In genomic region chr2:218953366-218953954, GRCh38 we compare ENCODE assay signal across 2 cellular contexts.
TF ChIP-seq lines count a peak whose summit lies in the region.

No MANE protein-coding gene starts in this region.

TF ChIP-seq in GM23338, 12 proteins besides CTCF, POLR2A, EP300 and RAD21:
- TF ChIP-seq CREB1 (CRISPR knock-in tag; IDR thresholded peaks at IDR 0.05; ENCODE audit: low read depth), result no peak
TF ChIP-seq in GM23338: peak in this region for 0.

TF ChIP-seq in HepG2, 621 proteins besides CTCF, POLR2A, EP300 and RAD21:
- TF ChIP-seq GATAD1 (CRISPR knock-in tag; IDR thresholded peaks at IDR 0.05) (no peak), HOXD1 (CRISPR knock-in tag; IDR thresholded peaks at IDR 0.05) (no peak), MYNN (CRISPR knock-in tag; IDR thresholded peaks at IDR 0.05; ENCODE audit: low read depth) (no peak), ZNF292 (CRISPR knock-in tag; IDR thresholded peaks at IDR 0.05; ENCODE audit: borderline replicate concordance, low read depth) (no peak), ZNF124 (CRISPR knock-in tag; IDR thresholded peaks at IDR 0.05) (no peak), ZFP91 (CRISPR knock-in tag; IDR thresholded peaks at IDR 0.05; ENCODE audit: borderline replicate concordance) (0 out of 2 replicates have a peak, but pooled peaks have one; percentile 18), PITX1 (CRISPR knock-in tag; IDR thresholded peaks at IDR 0.05) (no peak), ZNF543 (CRISPR knock-in tag; IDR thresholded peaks at IDR 0.05) (no peak), PCBP2 (optimal IDR thresholded peaks at IDR 0.05; ENCODE audit: low read depth, low read length, poor library complexity, severe bottlenecking) (no peak), ZNF781 (CRISPR knock-in tag; IDR thresholded peaks at IDR 0.05; ENCODE audit: borderline replicate concordance, not compliant biosample characterization) (no peak), MYC (CRISPR knock-in tag; IDR thresholded peaks at IDR 0.05; ENCODE audit: borderline replicate concordance) (0 out of 2 replicates have a peak, but pooled peaks have one; percentile 28), RNF219 (CRISPR knock-in tag; IDR thresholded peaks at IDR 0.05) (no peak), MIER3 (CRISPR knock-in tag; IDR thresholded peaks at IDR 0.05; ENCODE audit: borderline replicate concordance) (no peak), MTF2 (CRISPR knock-in tag; IDR thresholded peaks at IDR 0.05; ENCODE audit: borderline replicate concordance) (no peak), ZNF777 (CRISPR knock-in tag; IDR thresholded peaks at IDR 0.05) (peak; percentile 33; the same call in 1 of the 2 replicates), PLSCR1 (CRISPR knock-in tag; IDR thresholded peaks at IDR 0.05; ENCODE audit: borderline replicate concordance) (no peak), ZNF713 (CRISPR knock-in tag; IDR thresholded peaks at IDR 0.05) (no peak), TIGD3 (CRISPR knock-in tag; IDR thresholded peaks at IDR 0.05; ENCODE audit: borderline replicate concordance) (no peak)
TF ChIP-seq in HepG2: peak in this region for 3.
